In genomic region chr13:41694902-41695301, GRCh38 we compare ENCODE assay signal across 8 cellular contexts.
DNase-seq lines count a peak whose midpoint lies in the region; TF ChIP-seq lines count a peak whose summit lies in the region.

No MANE protein-coding gene starts in this region.

- peaks cover 4 to 22% (median 9%) of the 10 kb centered on the region in 5 donors for H3K4me1 ChIP-seq in subcutaneous abdominal adipose tissue (ENCODE audit: control insufficient read depth in 5 of 5, insufficient read depth in 5 of 5, low read length in 5 of 5)

- peak overlapping the region in 1 of 5 donors; percentile 48 for H3K9ac ChIP-seq in subcutaneous abdominal adipose tissue (ENCODE audit: low read length in 5 of 5)

- TF ChIP-seq CTCF in AG09309 (IDR thresholded peaks at IDR 0.05; ENCODE audit: control insufficient read depth, insufficient read depth, low read depth, low read length, missing control alignments): no peak

- DNase-seq in AG09309 (ENCODE audit: low read depth) (peak; percentile 91), HCEC 1CT (peak; percentile 97), RKO (ENCODE audit: low spot score) (peak; percentile 61), cardiac septum (ENCODE audit: low spot score) (peak; percentile 76), NCI-H2029 (lab: John Stamatoyannopoulos, UW) (no peak), hypothalamus (lab: John Stamatoyannopoulos, UW) (no peak), NK-92 (lab: John Stamatoyannopoulos, UW; ENCODE audit: unreplicated experiment) (no peak)

- peak overlapping the region; percentile 95 for H3K27ac ChIP-seq in subcutaneous abdominal adipose tissue (ENCODE audit: low read depth, low read length)

- no peak overlapping the region for H3K4me3 ChIP-seq in AG09309 (ENCODE audit: control insufficient read depth, low read depth, low read length)
- H3K4me3 ChIP-seq in subcutaneous abdominal adipose tissue (ENCODE audit: low read depth in 1 of 5, low read length in 5 of 5): no peak overlapping the region

- intact Hi-C loops in cardiac septum (cut with DNase I): no loop called here

- peaks cover 0 to 11% (median 6%) of the 10 kb centered on the region in 5 donors for H3K36me3 ChIP-seq in subcutaneous abdominal adipose tissue (ENCODE audit: control insufficient read depth in 5 of 5, insufficient read depth in 5 of 5, low read length in 5 of 5)

- no peaks in the 10 kb centered on the region for H3K27me3 ChIP-seq in subcutaneous abdominal adipose tissue (ENCODE audit: control insufficient read depth in 5 of 5, insufficient read depth in 4 of 5, low read length in 5 of 5)

- no peaks in the 10 kb centered on the region for H3K9me3 ChIP-seq in subcutaneous abdominal adipose tissue (ENCODE audit: control insufficient read depth in 5 of 5, low read length in 5 of 5)

Comparison
In these comparisons a context has a peak if more than half of its experiments do, and no peak if none do; other contexts are left out.
1. DNase-seq: peak in AG09309 (single experiment), HCEC 1CT (single experiment), RKO (single experiment) and cardiac septum (single experiment); none in NCI-H2029 (single experiment), hypothalamus (0 of 51) and NK-92 (single experiment).